Comparison of ENCODE assay signal across 16 cellular contexts in the genomic region with DNA sequence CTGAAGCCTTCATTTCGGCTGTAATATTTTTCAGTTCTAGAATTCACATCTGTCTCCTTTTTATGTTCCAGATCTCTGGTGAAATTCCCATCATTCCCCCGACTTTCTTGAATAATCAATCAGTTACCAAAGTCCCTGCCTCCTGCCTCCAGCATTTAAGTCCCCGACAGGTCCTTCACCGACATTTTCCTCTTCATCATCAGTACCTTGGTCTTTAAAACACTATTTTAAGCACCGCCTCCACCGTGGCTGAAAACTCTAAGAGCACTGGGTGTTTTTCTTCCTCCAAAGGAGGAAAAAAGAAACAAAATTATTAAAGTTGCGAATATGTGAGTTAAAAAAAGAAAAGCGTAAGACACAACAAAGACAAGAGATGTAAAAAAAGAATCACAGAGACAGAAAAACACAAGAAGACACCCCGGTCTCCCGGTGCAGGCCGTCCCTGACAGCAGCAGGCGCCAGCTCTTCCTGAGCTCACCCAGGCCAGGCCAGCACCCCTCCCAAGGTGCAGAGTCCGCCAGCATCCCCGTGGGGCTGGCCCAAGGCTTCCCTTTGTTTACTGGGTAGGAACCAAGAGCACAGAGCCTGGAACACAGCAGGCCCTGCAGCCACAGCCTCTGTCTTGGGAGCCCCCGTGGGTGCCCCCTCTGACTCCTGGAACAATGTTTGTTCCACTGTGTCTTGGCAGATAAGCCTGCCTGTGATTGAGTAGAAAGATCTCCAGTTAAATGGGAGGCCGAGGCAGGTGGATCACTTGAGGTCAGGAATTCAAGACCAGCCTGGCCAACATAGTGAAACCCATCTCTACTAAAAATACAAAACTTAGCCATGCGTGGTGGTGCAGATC. TPM values are rescaled to one million over a fixed set of nuclear protein-coding genes. Genes with fewer than 3 reads are reported as not detected.
"Had no signal": no experiment of that assay in that cellular context is flagged by ENCODE, and none has a peak within 500 bp of the region (broad histone marks: within the 10 kb centered on the region; RNA-seq: fewer than 3 reads in every experiment).

No MANE protein-coding gene starts in this region.

- DNase-seq: activated B cell treated with CpG ODN at 0.5 μM for 24 hours; activated CD4-positive, alpha-beta T cell treated with anti-CD3 and anti-CD28 coated beads for 48 hours; activated CD8-positive, alpha-beta memory T cell treated with anti-CD3 and anti-CD28 coated beads, Interleukin-2, amount 50 U/mL, for 48 hours; activated naive CD4-positive, alpha-beta T cell treated with anti-CD3 and anti-CD28 coated beads, Interleukin-2, amount 50 U/mL, for 16 hours; effector memory CD8-positive, alpha-beta T cell; foreskin melanocyte; midbrain; posterior cingulate gyrus; SHP77 treated with DMSO at 0.1 percent for 48 hours; stimulated activated CD4-positive, alpha-beta T cell treated with anti-CD3 and anti-CD28 coated beads, Interleukin-2, amount 100 ng/mL, for 48 hours; stimulated activated naive CD4-positive, alpha-beta T cell treated with Interleukin-2 at 50 U/mL for 16 hours; testis had no signal

- H3K27me3 ChIP-seq: testis, upper lobe of left lung had no signal

- H3K9me3 Mint-ChIP-seq: activated B cell treated with CpG ODN at 0.5 μM for 24 hours; effector memory CD8-positive, alpha-beta T cell had no signal

- H3K27ac ChIP-seq: epithelial cell of prostate, testis, upper lobe of left lung had no signal

- H3K27ac Mint-ChIP-seq: activated B cell treated with CpG ODN at 0.5 μM for 24 hours had no signal

- H3K4me1 ChIP-seq: testis, upper lobe of left lung had no signal

- H3K9me3 ChIP-seq: testis, upper lobe of left lung had no signal

- ATAC-seq: effector memory CD8-positive, alpha-beta T cell; SK-N-SH treated with all-trans-retinoic acid at 6 μM for 48 hours had no signal

- H3K27me3 Mint-ChIP-seq: activated B cell treated with CpG ODN at 0.5 μM for 24 hours; effector memory CD8-positive, alpha-beta T cell had no signal

- H3K4me3 Mint-ChIP-seq: activated B cell treated with CpG ODN at 0.5 μM for 24 hours; effector memory CD8-positive, alpha-beta T cell had no signal

- H3K4me1 Mint-ChIP-seq: activated B cell treated with CpG ODN at 0.5 μM for 24 hours had no signal

- H3K4me3 ChIP-seq: lung, testis, upper lobe of left lung had no signal

RNA-seq across cellular contexts. Expression of gene CPLX1, which starts 49.3 kb away (rescaled TPM):
- total RNA-seq: activated B cell treated with CpG ODN at 0.5 μM for 24 hours had no signal
